In the genomic region with DNA sequence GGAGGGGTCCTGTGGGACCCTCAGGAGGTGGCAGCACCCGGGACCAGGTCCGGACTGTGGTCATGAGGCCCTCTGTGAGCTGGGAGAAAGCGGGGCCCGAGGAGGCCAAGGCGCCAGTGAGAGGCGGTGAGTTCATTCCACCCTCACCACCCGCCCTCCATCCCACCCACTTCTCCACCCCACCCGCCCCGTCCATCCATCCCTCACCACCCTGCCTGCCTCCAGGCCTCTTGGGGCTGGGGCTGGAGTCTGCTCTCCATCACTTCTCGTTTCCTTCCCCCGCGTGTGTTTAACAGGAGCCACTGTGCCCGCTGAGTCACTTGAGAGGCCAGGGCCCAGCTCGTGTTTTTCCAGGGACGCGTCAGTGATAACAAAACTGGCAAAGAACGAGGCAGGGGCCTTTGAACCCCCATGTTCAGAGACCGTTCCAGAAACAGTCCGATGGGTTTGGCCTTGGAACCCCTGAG, we compare ENCODE assay signal across 16 cellular contexts. TPM values are rescaled to one million over a fixed set of nuclear protein-coding genes. Genes with fewer than 3 reads are reported as not detected.
DNase-seq lines count a peak whose midpoint lies in the region; ATAC-seq, FAIRE-seq and TF ChIP-seq lines count a peak whose summit lies in the region.
"Had no signal": no experiment of that assay in that cellular context is flagged by ENCODE, and none has a peak within 500 bp of the region (broad histone marks: within the 10 kb centered on the region; RNA-seq: fewer than 3 reads in every experiment).

No MANE protein-coding gene starts in this region.

- no peaks in the 10 kb centered on the region for H3K9me3 Mint-ChIP-seq in activated CD4-positive, alpha-beta memory T cell treated with anti-CD3 and anti-CD28 coated beads, Interleukin-2, amount 10 ng/mL, durations not matched to agents 7 days and 5 days
- H3K9me3 Mint-ChIP-seq: activated T-cell treated with anti-CD3 and anti-CD28 coated beads, Interleukin-2, amount 50 U/mL, for 24 hours had no signal

- H2AFZ ChIP-seq in keratinocyte (ENCODE audit: control insufficient read depth, low read length) = no peak overlapping the region

- no peaks in the 10 kb centered on the region for H3K27me3 Mint-ChIP-seq in T-helper 17 cell
- H3K27me3 Mint-ChIP-seq in activated CD4-positive, alpha-beta memory T cell treated with anti-CD3 and anti-CD28 coated beads, Interleukin-2, amount 10 ng/mL, durations not matched to agents 7 days and 5 days = no peaks in the 10 kb centered on the region
- H3K27me3 Mint-ChIP-seq: activated naive CD8-positive, alpha-beta T cell; activated T-cell treated with anti-CD3 and anti-CD28 coated beads, Interleukin-2, amount 50 U/mL, for 24 hours had no signal

- no peak for TF ChIP-seq CTCF in keratinocyte (optimal IDR thresholded peaks at IDR 0.05 in 1 of 3, IDR thresholded peaks at IDR 0.05 in 1 of 3, conservative IDR thresholded peaks at IDR 0.05 in 1 of 3; ENCODE audit: extremely low read depth in 1 of 3, insufficient read depth in 2 of 3, low read length in 3 of 3)

- H3K4me3 Mint-ChIP-seq in T-helper 17 cell = no peak overlapping the region
- H3K4me3 Mint-ChIP-seq in activated CD4-positive, alpha-beta memory T cell treated with anti-CD3 and anti-CD28 coated beads, Interleukin-2, amount 10 ng/mL, durations not matched to agents 7 days and 5 days = no peak overlapping the region
- H3K4me3 Mint-ChIP-seq: activated naive CD8-positive, alpha-beta T cell; activated T-cell treated with anti-CD3 and anti-CD28 coated beads, Interleukin-2, amount 50 U/mL, for 24 hours had no signal

- H3K4me2 ChIP-seq in BLaER1 treated with 17β-estradiol and CSF1 and Interleukin-3, amounts not matched to agents 10 nM and 100 nM = peak overlapping the region; percentile 92 to 100 (median 99)
- H3K4me2 ChIP-seq in keratinocyte (ENCODE audit: control insufficient read depth, extremely low read depth, insufficient read depth, low read depth, low read length) = peak overlapping the region; percentile 66

- H3K36me3 Mint-ChIP-seq in T-helper 17 cell (ENCODE audit: low read depth) = peaks cover 6% of the 10 kb centered on the region
- no peaks in the 10 kb centered on the region for H3K36me3 Mint-ChIP-seq in activated CD4-positive, alpha-beta memory T cell treated with anti-CD3 and anti-CD28 coated beads, Interleukin-2, amount 10 ng/mL, durations not matched to agents 7 days and 5 days (ENCODE audit: low read depth)
- H3K36me3 Mint-ChIP-seq: activated naive CD8-positive, alpha-beta T cell had no signal

- peak overlapping the region in 4 of 10 experiments; percentile 57 to 93 (median 85); a peak in 5 of 20 replicates for H3K4me3 ChIP-seq in BLaER1 treated with 17β-estradiol and CSF1 and Interleukin-3, amounts not matched to agents 10 nM and 100 nM
- no peak overlapping the region for H3K4me3 ChIP-seq in keratinocyte (ENCODE audit: control insufficient read depth in 2 of 3, extremely low read depth in 1 of 3, insufficient read depth in 2 of 3, low read depth in 1 of 3, low read length in 3 of 3)
- H3K4me3 ChIP-seq: mucosa of descending colon, sigmoid colon had no signal

- H3K27ac Mint-ChIP-seq in T-helper 17 cell = peak overlapping the region; percentile 71
- H3K27ac Mint-ChIP-seq in activated CD4-positive, alpha-beta memory T cell treated with anti-CD3 and anti-CD28 coated beads, Interleukin-2, amount 10 ng/mL, durations not matched to agents 7 days and 5 days = no peak overlapping the region
- H3K27ac Mint-ChIP-seq: activated naive CD8-positive, alpha-beta T cell; activated T-cell treated with anti-CD3 and anti-CD28 coated beads, Interleukin-2, amount 50 U/mL, for 24 hours had no signal

- DNase-seq in Kasumi-1 (lab: John Stamatoyannopoulos, UW) (peak; percentile 20 to 26), T-helper 17 cell (no peak), keratinocyte (ENCODE audit: low read depth, low spot score) (no peak), amniotic stem cell (lab: John Stamatoyannopoulos, UW) (no peak), SK-N-DZ (ENCODE audit: low spot score) (no peak)
- DNase-seq in activated CD4-positive, alpha-beta memory T cell treated with anti-CD3 and anti-CD28 coated beads, Interleukin-2, amount 10 ng/mL, durations not matched to agents 7 days and 5 days = no peak
- DNase-seq: activated CD4-positive, alpha-beta T cell treated with anti-CD3 and anti-CD28 coated beads, Interleukin-2, amount 50 U/mL, for 4 hours; activated T-cell treated with anti-CD3 and anti-CD28 coated beads, Interleukin-2, amount 50 U/mL, for 24 hours; NCI-H1930; NCI-H524 treated with DMSO at 0.1 percent for 48 hours; occipital lobe; sigmoid colon had no signal

- H3K9ac ChIP-seq in BLaER1 treated with 17β-estradiol and CSF1 and Interleukin-3, amounts not matched to agents 10 nM and 100 nM = peak overlapping the region; percentile 18 to 97 (median 81); a peak in 19 of 22 replicates
- H3K9ac ChIP-seq in keratinocyte (ENCODE audit: control insufficient read depth, extremely low read depth, insufficient read depth, low read length) = peak overlapping the region; percentile 73

- H3K9me1 ChIP-seq in keratinocyte (ENCODE audit: control insufficient read depth, extremely low read depth, insufficient read depth, low read length) = no peaks in the 10 kb centered on the region

- H3K27ac ChIP-seq in BLaER1 treated with 17β-estradiol and CSF1 and Interleukin-3, amounts not matched to agents 10 nM and 100 nM = peak overlapping the region in 10 of 11 experiments; percentile 10 to 87 (median 65); a peak in 19 of 22 replicates
- peak overlapping the region; percentile 71 for H3K27ac ChIP-seq in keratinocyte (ENCODE audit: control insufficient read depth, insufficient read depth, low read length)
- H3K27ac ChIP-seq: sigmoid colon had no signal

- FAIRE-seq in keratinocyte (lab: Jason Lieb, UNC) = no peak

- no peaks in the 10 kb centered on the region for H3K9me3 ChIP-seq in BLaER1 treated with 17β-estradiol and CSF1 and Interleukin-3, amounts not matched to agents 10 nM and 100 nM (replicated peaks in 1 of 11)
- H3K9me3 ChIP-seq in T-helper 17 cell (ENCODE audit: control insufficient read depth, low read length, poor library complexity, severe bottlenecking) = no peaks in the 10 kb centered on the region
- H3K9me3 ChIP-seq in keratinocyte (ENCODE audit: control insufficient read depth, low read depth, low read length) = no peaks in the 10 kb centered on the region
- H3K9me3 ChIP-seq: mucosa of descending colon, sigmoid colon had no signal

- peaks cover 0 to 88% (median 21%) of the 10 kb centered on the region in 11 experiments; a peak in 17 of 22 replicates for H3K36me3 ChIP-seq in BLaER1 treated with 17β-estradiol and CSF1 and Interleukin-3, amounts not matched to agents 10 nM and 100 nM
- H3K36me3 ChIP-seq in keratinocyte (ENCODE audit: control insufficient read depth in 2 of 2, extremely low read depth in 1 of 2, insufficient read depth in 2 of 2, low read length in 2 of 2) = peaks cover 21 to 31% of the 10 kb centered on the region in 2 experiments
- H3K36me3 ChIP-seq: sigmoid colon had no signal

- dilution Hi-C loops in keratinocyte (cut with MboI; ENCODE audit: extremely low pct_ligation_motif_present, low sequenced_read_pairs) = no loop called here

- ATAC-seq in T-helper 17 cell (no peak), GM18909 (IDR thresholded peaks at IDR 0.05; ENCODE audit: poor library complexity, unreplicated experiment) (no peak)

- peaks cover 16 to 95% (median 48%) of the 10 kb centered on the region in 11 experiments; a peak in 20 of 22 replicates for H4K20me1 ChIP-seq in BLaER1 treated with 17β-estradiol and CSF1 and Interleukin-3, amounts not matched to agents 10 nM and 100 nM
- no peaks in the 10 kb centered on the region for H4K20me1 ChIP-seq in keratinocyte (ENCODE audit: control insufficient read depth, extremely low read depth, insufficient read depth, low read length)

- no peaks in the 10 kb centered on the region for H3K27me3 ChIP-seq in BLaER1 treated with 17β-estradiol and CSF1 and Interleukin-3, amounts not matched to agents 10 nM and 100 nM
- no peaks in the 10 kb centered on the region for H3K27me3 ChIP-seq in keratinocyte (ENCODE audit: control insufficient read depth, extremely low read depth, insufficient read depth, low read length)

- H3K79me2 ChIP-seq in keratinocyte (ENCODE audit: control insufficient read depth, insufficient read depth, low read length) = peaks cover 53% of the 10 kb centered on the region

- POLR2A ChIA-PET in activated CD4-positive, alpha-beta memory T cell treated with anti-CD3 and anti-CD28 coated beads, Interleukin-2, amount 10 ng/mL, durations not matched to agents 7 days and 5 days (lab: Charles Lee) = no interaction called here

- CTCF ChIA-PET in activated CD4-positive, alpha-beta memory T cell treated with anti-CD3 and anti-CD28 coated beads, Interleukin-2, amount 10 ng/mL, durations not matched to agents 7 days and 5 days (lab: Charles Lee) = interaction anchor here (1.0 kb wide), 1 partner anchor 29 kb away, joined by 3 read pairs; no protein-coding TSS in a partner anchor

- peaks cover 86 to 100% (median 98%) of the 10 kb centered on the region in 10 experiments for H3K4me1 ChIP-seq in BLaER1 treated with 17β-estradiol and CSF1 and Interleukin-3, amounts not matched to agents 10 nM and 100 nM
- peaks cover 34% of the 10 kb centered on the region for H3K4me1 ChIP-seq in keratinocyte (ENCODE audit: control insufficient read depth, extremely low read depth, insufficient read depth, low read length)

- H3K4me1 Mint-ChIP-seq in T-helper 17 cell = peaks cover 25% of the 10 kb centered on the region
- H3K4me1 Mint-ChIP-seq in activated CD4-positive, alpha-beta memory T cell treated with anti-CD3 and anti-CD28 coated beads, Interleukin-2, amount 10 ng/mL, durations not matched to agents 7 days and 5 days = peaks cover 16% of the 10 kb centered on the region

RNA-seq across cellular contexts. Expression of a gene that starts 6.2 kb away (rescaled TPM):
- 100 to 1,000 TPM; 134 TPM for total RNA-seq in T-helper 17 cell
- polyA plus RNA-seq in keratinocyte = 12.0 to 22.1 TPM (median 12.3 TPM) in 3 replicates
- polyA plus RNA-seq in keratinocyte (2011; ENCODE audit: low read depth) = 4.0 TPM
- 3.3 and 7.9 TPM in 2 replicates for polyA plus RNA-seq in keratinocyte (2011; cell fraction: cytosol; rRNA removed)
- polyA plus RNA-seq in keratinocyte (2011; cell fraction: nucleus; rRNA removed) = 28.3 and 44.2 TPM in 2 replicates
- 7.2 and 21.2 TPM in 2 replicates for polyA plus RNA-seq in keratinocyte (2012; ENCODE audit: low replicate concordance)
- polyA minus RNA-seq in keratinocyte = 22.2 to 29.7 TPM (median 27.2 TPM) in 3 replicates
- polyA minus RNA-seq in keratinocyte (2011; cell fraction: cytosol; rRNA and poly(A)+ RNA removed) = 35.5 TPM
- 48.6 and 60.5 TPM in 2 replicates for polyA minus RNA-seq in keratinocyte (2011; cell fraction: nucleus; rRNA and poly(A)+ RNA removed)
- 10 to 100 TPM; 16.8 to 19.5 TPM for total RNA-seq in activated CD4-positive, alpha-beta memory T cell treated with anti-CD3 and anti-CD28 coated beads, Interleukin-2, amount 10 ng/mL, durations not matched to agents 7 days and 5 days
- 0.26 and 1.7 TPM in 2 replicates for polyA plus RNA-seq in SK-N-DZ (2014; cell fraction: cytosol; rRNA removed)
- polyA plus RNA-seq in SK-N-DZ (2014; cell fraction: nucleus; rRNA removed) = 0.84 and 3.0 TPM in 2 replicates

RNA-seq across cellular contexts. Expression of a gene that starts 46.7 kb away (rescaled TPM):
- total RNA-seq in T-helper 17 cell = 1 to 10 TPM; 4.1 to 4.3 TPM
- 0.94 to 3.0 TPM (median 1.1 TPM) in 3 replicates for polyA plus RNA-seq in keratinocyte
- 3.8 TPM for polyA plus RNA-seq in keratinocyte (2011; ENCODE audit: low read depth)
- polyA plus RNA-seq in keratinocyte (2011; cell fraction: cytosol; rRNA removed) = 1.1 and 2.0 TPM in 2 replicates
- polyA plus RNA-seq in keratinocyte (2011; cell fraction: nucleus; rRNA removed) = 1.5 and 3.6 TPM in 2 replicates
- 1.3 and 9.7 TPM in 2 replicates for polyA plus RNA-seq in keratinocyte (2012; ENCODE audit: low replicate concordance)
- 0.80 to 5.3 TPM (median 3.7 TPM) in 3 replicates for polyA minus RNA-seq in keratinocyte
- 1.7 TPM for polyA minus RNA-seq in keratinocyte (2011; cell fraction: cytosol; rRNA and poly(A)+ RNA removed)
- polyA minus RNA-seq in keratinocyte (2011; cell fraction: nucleus; rRNA and poly(A)+ RNA removed) = 1.6 and 4.2 TPM in 2 replicates
- total RNA-seq in activated CD4-positive, alpha-beta memory T cell treated with anti-CD3 and anti-CD28 coated beads, Interleukin-2, amount 10 ng/mL, durations not matched to agents 7 days and 5 days = under 1 TPM in 1 of 2 experiments, not detected in 1; 0.13 TPM
- 0.16 and 0.37 TPM in 2 replicates for polyA plus RNA-seq in SK-N-DZ (2014; cell fraction: cytosol; rRNA removed)
- polyA plus RNA-seq in SK-N-DZ (2014; cell fraction: nucleus; rRNA removed) = 0.08 TPM in 1 of 2 replicates, not detected in the other

Comparison
In these comparisons a context has a peak if more than half of its experiments do, and no peak if none do; other contexts are left out.
1. DNase-seq: peak in Kasumi-1 (2 of 2); none in T-helper 17 cell (0 of 3), keratinocyte (single experiment), activated CD4-positive, alpha-beta memory T cell treated with anti-CD3 and anti-CD28 coated beads, Interleukin-2, amount 10 ng/mL, durations not matched to agents 7 days and 5 days (single experiment), amniotic stem cell (single experiment) and SK-N-DZ (single experiment).
2. RNA of a gene that starts 6.2 kb away (total RNA-seq): 134 TPM in T-helper 17 cell; 16.8 to 19.5 TPM in activated CD4-positive, alpha-beta memory T cell treated with anti-CD3 and anti-CD28 coated beads, Interleukin-2, amount 10 ng/mL, durations not matched to agents 7 days and 5 days; every median in the first group is over 4 times any median in the second.
3. RNA of a gene that starts 46.7 kb away (total RNA-seq): 4.1 to 4.3 TPM in T-helper 17 cell; 0.13 TPM in activated CD4-positive, alpha-beta memory T cell treated with anti-CD3 and anti-CD28 coated beads, Interleukin-2, amount 10 ng/mL, durations not matched to agents 7 days and 5 days; every median in the first group is over 4 times any median in the second.